Comparison of ENCODE assay signal across 9 cellular contexts in genomic region chr11:126079640-126080205, GRCh38. TPM values are rescaled to one million over a fixed set of nuclear protein-coding genes. Genes with fewer than 3 reads are reported as not detected.
DNase-seq lines count a peak whose midpoint lies in the region; ATAC-seq, FAIRE-seq and TF ChIP-seq lines count a peak whose summit lies in the region.
"Had no signal": no experiment of that assay in that cellular context is flagged by ENCODE, and none has a peak within 500 bp of the region (broad histone marks: within the 10 kb centered on the region; RNA-seq: fewer than 3 reads in every experiment).

No MANE protein-coding gene starts in this region.

- H3K4me1 ChIP-seq in HEK293 (ENCODE audit: control insufficient read depth, insufficient read depth, low read length) (peaks cover 5% of the 10 kb centered on the region), SK-N-SH (ENCODE audit: control insufficient read depth in 1 of 2, insufficient read depth in 2 of 2, low read depth in 1 of 2, low read length in 1 of 2) (peaks cover 10 to 48% of the 10 kb centered on the region in 2 experiments; a peak in 3 of 4 replicates)

- no peak for FAIRE-seq in H54 (lab: Jason Lieb, UNC)

- H4K20me1 ChIP-seq in SK-N-SH (ENCODE audit: insufficient read depth): no peaks in the 10 kb centered on the region

- H3K36me3 Mint-ChIP-seq in mesothelial cell of epicardium: no peaks in the 10 kb centered on the region

- peak overlapping the region; percentile 82; the same call in 1 of the 2 replicates for H2AFZ ChIP-seq in SK-N-SH (ENCODE audit: low read depth)

- 0 out of 4 replicates have a peak, but pooled peaks of 1 of the 2 experiments have one; percentile 33 for TF ChIP-seq EP300 in SK-N-SH (IDR thresholded peaks at IDR 0.05; ENCODE audit: borderline replicate concordance in 1 of 2, low read depth in 1 of 2, low read length in 1 of 2)

- H3K79me2 ChIP-seq in SK-N-SH (ENCODE audit: insufficient read depth): no peaks in the 10 kb centered on the region

- H3K4me1 Mint-ChIP-seq in mesothelial cell of epicardium: peaks cover 49% of the 10 kb centered on the region

- H3K4me3 Mint-ChIP-seq in mesothelial cell of epicardium: no peak overlapping the region
- H3K4me3 Mint-ChIP-seq: T-helper 2 cell treated with Interferon-gamma antibody and Interleukin-4, amounts not matched to agents 5 μg/mL and 100 μg/mL, for 36 hours had no signal

- no peaks in the 10 kb centered on the region for H3K36me3 ChIP-seq in HEK293 (ENCODE audit: control insufficient read depth in 2 of 2, insufficient read depth in 1 of 2, low read length in 2 of 2)
- H3K36me3 ChIP-seq in SK-N-SH (replicated peaks in 1 of 2; ENCODE audit: control insufficient read depth in 1 of 2, insufficient read depth in 2 of 2, low read length in 1 of 2): no peaks in the 10 kb centered on the region

- TF ChIP-seq CTCF in 22Rv1 (IDR thresholded peaks at IDR 0.05) (no peak), HEK293 (tag by site-specific recombination; IDR thresholded peaks at IDR 0.05) (no peak), SK-N-SH (IDR thresholded peaks at IDR 0.05) (no peak), mesothelial cell of epicardium (IDR thresholded peaks at IDR 0.05; ENCODE audit: unreplicated experiment) (no peak)

- H3F3A ChIP-seq in SK-N-SH (replicated peaks; ENCODE audit: insufficient read depth): peaks cover 7% of the 10 kb centered on the region

- H3K4me2 ChIP-seq in SK-N-SH: peak overlapping the region; percentile 20; the same call in 1 of the 2 replicates

- no peaks in the 10 kb centered on the region for H3K27me3 Mint-ChIP-seq in mesothelial cell of epicardium (ENCODE audit: low read depth)

- no peak; the same call in 1 of the 2 replicates for TF ChIP-seq RAD21 in SK-N-SH (IDR thresholded peaks at IDR 0.05; ENCODE audit: low read length)

- no peaks in the 10 kb centered on the region for H3K9me2 ChIP-seq in SK-N-SH

- CTCF ChIA-PET in HEK293 (lab: Yijun Ruan, JAX): interaction anchor here (0.8 to 2.6 kb wide), 4 partner anchors 16 to 114 kb away, joined by 3 to 11 read pairs (median 5); no protein-coding TSS in a partner anchor
- CTCF ChIA-PET in SK-N-SH (lab: Yijun Ruan, JAX): interaction anchor here (0.8 to 3.3 kb wide), 7 partner anchors 18 to 114 kb away, joined by 3 to 16 read pairs (median 4); no protein-coding TSS in a partner anchor

- TF ChIP-seq POLR2A in H54 (IDR thresholded peaks at IDR 0.05; ENCODE audit: low read depth, low read length): no peak

- no peak for ATAC-seq in GM21825 (IDR thresholded peaks at IDR 0.05; ENCODE audit: unreplicated experiment)

- H3K9me3 ChIP-seq in HEK293 (ENCODE audit: control insufficient read depth, insufficient read depth, low read depth, low read length) (no peaks in the 10 kb centered on the region), SK-N-SH (no peaks in the 10 kb centered on the region)

- no peaks in the 10 kb centered on the region for H3K27me3 ChIP-seq in SK-N-SH (ENCODE audit: insufficient read depth)

- no peaks in the 10 kb centered on the region for H3K9me3 Mint-ChIP-seq in mesothelial cell of epicardium
- H3K9me3 Mint-ChIP-seq: T-helper 2 cell treated with Interferon-gamma antibody and Interleukin-4, amounts not matched to agents 5 μg/mL and 100 μg/mL, for 36 hours had no signal

- no peak overlapping the region for H3K4me3 ChIP-seq in HEK293 (ENCODE audit: low read depth, low read length)
- H3K4me3 ChIP-seq in SK-N-SH (ENCODE audit: low read depth in 2 of 2, low read length in 1 of 2): no peak overlapping the region

- H3K27ac ChIP-seq in 22Rv1 (peak overlapping the region; percentile 63), HEK293 (ENCODE audit: extremely low read depth, low read depth, low read length) (peak overlapping the region; percentile 58), SK-N-SH (ENCODE audit: low read depth in 2 of 2, low read length in 1 of 2) (peak overlapping the region; percentile 38 to 94)

- DNase-seq in SK-N-SH (peak; percentile 62), mesothelial cell of epicardium (ENCODE audit: low spot score in 2 of 2, unreplicated experiment in 2 of 2) (no peak), H54 (ENCODE audit: insufficient read length, low spot score) (no peak), NOMO-1 treated with DMSO at 0.1 percent for 48 hours (lab: John Stamatoyannopoulos, UW; ENCODE audit: unreplicated experiment) (no peak), activated gamma-delta T cell (lab: John Stamatoyannopoulos, UW) (no peak)

- WGBS in SK-N-SH (ENCODE audit: low lambda C conversion rate): 18% methylated on average over 6 of the region's 6 CpGs

- POLR2A ChIA-PET in HEK293 (lab: Yijun Ruan, JAX) (interaction anchor here (0.6 to 0.9 kb wide), 2 partner anchors 18 to 169 kb away, joined by 4 read pairs; no protein-coding TSS in a partner anchor), SK-N-SH (lab: Yijun Ruan, JAX) (interaction anchor here (1.0 to 3.1 kb wide), 5 partner anchors 17 to 36 kb away, joined by 3 to 27 read pairs (median 7); partner anchors contain the start of gene CDON)

- H3K27ac Mint-ChIP-seq in mesothelial cell of epicardium: peak overlapping the region; percentile 95
- H3K27ac Mint-ChIP-seq: T-helper 2 cell treated with Interferon-gamma antibody and Interleukin-4, amounts not matched to agents 5 μg/mL and 100 μg/mL, for 36 hours had no signal

- H3K9ac ChIP-seq in SK-N-SH: no peak overlapping the region

TF ChIP-seq in HEK293, 187 proteins besides CTCF, POLR2A, EP300 and RAD21 (continues in another document):
- TF ChIP-seq ZNF335 (tag by site-specific recombination; conservative IDR thresholded peaks at IDR 0.05): peak; percentile 66
- TF ChIP-seq PATZ1 (tag by site-specific recombination; IDR thresholded peaks at IDR 0.05): peak; percentile 15; the same call in 1 of the 2 replicates
- peak; percentile 26; the same call in 1 of the 2 replicates for TF ChIP-seq ZNF600 (tag by site-specific recombination; IDR thresholded peaks at IDR 0.05)
- TF ChIP-seq ZBTB20 (tag by site-specific recombination; IDR thresholded peaks at IDR 0.05): no peak
- TF ChIP-seq YY2 (tag by site-specific recombination; IDR thresholded peaks at IDR 0.05): no peak

TF ChIP-seq in SK-N-SH, 30 proteins besides CTCF, POLR2A, EP300 and RAD21:
- TF ChIP-seq TCF12 (IDR thresholded peaks at IDR 0.05): peak; percentile 63; the same call in 1 of the 2 replicates
- peak; percentile 28; the same call in 1 of the 2 replicates for TF ChIP-seq RCOR1 (IDR thresholded peaks at IDR 0.05; ENCODE audit: low read length)
- TF ChIP-seq PBX3 (IDR thresholded peaks at IDR 0.05): no peak
TF ChIP-seq in SK-N-SH: peak in this region for 2.

RNA-seq across cellular contexts. Expression of gene CDON, which starts 17.1 kb away (rescaled TPM):
- 3.7 and 4.2 TPM in 2 replicates for polyA plus RNA-seq in SK-N-SH (2012; rRNA removed)
- polyA plus RNA-seq in SK-N-SH (2012; cell fraction: cytosol; rRNA removed): 2.8 and 4.5 TPM in 2 replicates
- polyA plus RNA-seq in SK-N-SH (2012; cell fraction: nucleus; rRNA removed): 2.3 and 3.5 TPM in 2 replicates
- total RNA-seq in mesothelial cell of epicardium: 159 to 180 TPM (median 165 TPM) in 3 replicates
